8 cellular contexts compared by ENCODE assay signal in the genomic region with DNA sequence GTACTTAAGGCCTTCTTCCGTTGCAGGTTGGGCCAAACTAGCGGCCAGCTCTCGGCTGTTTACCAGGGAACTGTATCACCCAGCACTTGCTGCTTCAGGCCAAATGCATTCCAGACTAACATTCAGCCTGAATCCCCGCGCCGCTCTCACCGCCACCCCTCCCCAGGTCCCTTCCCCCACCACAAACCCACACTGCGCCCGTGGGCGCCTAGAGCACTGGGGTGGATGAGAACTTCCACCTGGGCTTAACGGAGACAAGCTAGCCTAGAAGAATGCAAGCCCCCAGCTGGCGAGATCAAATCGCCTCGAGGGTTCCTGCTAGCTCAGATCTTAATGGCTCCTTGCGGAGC. TPM values are rescaled to one million over a fixed set of nuclear protein-coding genes. Genes with fewer than 3 reads are reported as not detected.
DNase-seq lines count a peak whose midpoint lies in the region; ATAC-seq and TF ChIP-seq lines count a peak whose summit lies in the region.

No MANE protein-coding gene starts in this region.

- in situ Hi-C loops in mammary epithelial cell (cut with MboI; ENCODE audit: low sequenced_read_pairs in 2 of 2) = no loop called here

- H3K27ac Mint-ChIP-seq in stimulated activated naive B cell treated with anti-CD40 and anti-IgM and Interleukin-4, amounts not matched to agents 10 μg/mL and 1 μg/mL and 100 μg/mL, for 72 hours = peak overlapping the region; percentile 95

- H3K27me3 ChIP-seq in MG63 (no peaks in the 10 kb centered on the region), mammary epithelial cell (ENCODE audit: insufficient read depth, low read length) (no peaks in the 10 kb centered on the region), kidney epithelial cell (ENCODE audit: control insufficient read depth, insufficient read depth, low read length) (no peaks in the 10 kb centered on the region)

- H3K9me3 Mint-ChIP-seq in stimulated activated naive B cell treated with anti-CD40 and anti-IgM and Interleukin-4, amounts not matched to agents 10 μg/mL and 1 μg/mL and 100 μg/mL, for 72 hours = no peaks in the 10 kb centered on the region

- H3K9me3 ChIP-seq in MG63 (peaks cover 8% of the 10 kb centered on the region; the same call in 1 of the 2 replicates), mammary epithelial cell (replicated peaks; ENCODE audit: insufficient read depth, low read length) (no peaks in the 10 kb centered on the region)

- H3K4me1 ChIP-seq in mammary epithelial cell (ENCODE audit: insufficient read depth, low read length) = peaks cover 14% of the 10 kb centered on the region

- ATAC-seq in stimulated activated naive B cell treated with anti-CD40 and anti-IgM and Interleukin-4, amounts not matched to agents 10 μg/mL and 1 μg/mL and 100 μg/mL, for 72 hours (replicated peaks) = no peak
- ATAC-seq in HG02763 (IDR thresholded peaks at IDR 0.05; ENCODE audit: unreplicated experiment) = no peak

- H3K36me3 ChIP-seq in MG63 = peaks cover 30% of the 10 kb centered on the region
- H3K36me3 ChIP-seq in mammary epithelial cell (ENCODE audit: insufficient read depth, low read length) = no peaks in the 10 kb centered on the region
- no peaks in the 10 kb centered on the region for H3K36me3 ChIP-seq in kidney epithelial cell (ENCODE audit: control insufficient read depth, insufficient read depth, low read length)

- CTCF ChIA-PET in mammary epithelial cell (lab: Charles Lee; ENCODE audit: low non-redundant PET) = no interaction called here

- peak overlapping the region; percentile 95 for H3K27ac ChIP-seq in mammary epithelial cell (ENCODE audit: insufficient read depth, low read depth, low read length)

- H3K4me3 Mint-ChIP-seq in stimulated activated naive B cell treated with anti-CD40 and anti-IgM and Interleukin-4, amounts not matched to agents 10 μg/mL and 1 μg/mL and 100 μg/mL, for 72 hours = peak overlapping the region; percentile 94 to 97

- peak overlapping the region; percentile 91 for H3K9ac ChIP-seq in mammary epithelial cell (ENCODE audit: insufficient read depth, low read length)

- H3K27me3 Mint-ChIP-seq in stimulated activated naive B cell treated with anti-CD40 and anti-IgM and Interleukin-4, amounts not matched to agents 10 μg/mL and 1 μg/mL and 100 μg/mL, for 72 hours = no peaks in the 10 kb centered on the region

- under 1% methylated on average over 14 of the region's 15 CpGs for WGBS in mammary epithelial cell (ENCODE audit: low coverage, missing lambda C conversion rate)

- TF ChIP-seq CTCF in GM12875 (IDR thresholded peaks at IDR 0.05; ENCODE audit: borderline replicate concordance, insufficient read depth, low read depth, low read length) (no peak), mammary epithelial cell (conservative IDR thresholded peaks at IDR 0.05 in 1 of 2, IDR thresholded peaks at IDR 0.05 in 1 of 2; ENCODE audit: extremely low read depth in 1 of 2, insufficient read depth in 1 of 2, low read depth in 1 of 2, low read length in 2 of 2) (no peak), kidney epithelial cell (IDR thresholded peaks at IDR 0.05; ENCODE audit: insufficient read depth, low read length, poor library complexity, severe bottlenecking) (no peak)

- H3K79me2 ChIP-seq in mammary epithelial cell (ENCODE audit: insufficient read depth, low read length) = peaks cover 48% of the 10 kb centered on the region

- H4K20me1 ChIP-seq in mammary epithelial cell (ENCODE audit: insufficient read depth, low read length) = no peaks in the 10 kb centered on the region

- intact Hi-C loops in mammary epithelial cell (cut with micrococcal nuclease) = loop anchor here (5.0 kb wide), 1 partner anchor 111 kb away; no protein-coding TSS in a partner anchor

- dilution Hi-C loops in mammary epithelial cell (cut with HindIII; ENCODE audit: low sequenced_read_pairs) = no loop called here

- no TSS peak for BruUV-seq in mammary epithelial cell (replicated peaks; lab: Mats Ljungman, UMichigan)

- DNase-seq in MG63 = peak; percentile 47
- no peak for DNase-seq in mammary epithelial cell
- no peak for DNase-seq in kidney epithelial cell (ENCODE audit: low read depth)
- no peak for DNase-seq in stimulated activated naive B cell treated with anti-CD40 and anti-IgM and Interleukin-4, amounts not matched to agents 10 μg/mL and 1 μg/mL and 100 μg/mL, for 72 hours
- DNase-seq in middle frontal gyrus (ENCODE audit: extremely low spot score, low spot score) = no peak
- DNase-seq in NCI-H1694 (lab: John Stamatoyannopoulos, UW) = no peak

- H3K4me1 Mint-ChIP-seq in stimulated activated naive B cell treated with anti-CD40 and anti-IgM and Interleukin-4, amounts not matched to agents 10 μg/mL and 1 μg/mL and 100 μg/mL, for 72 hours = peaks cover 5 to 27% of the 10 kb centered on the region in 2 donors

- peak overlapping the region; percentile 98 for H2AFZ ChIP-seq in mammary epithelial cell (ENCODE audit: low read depth, low read length)

- H3K4me3 ChIP-seq in GM12875 (ENCODE audit: low read depth, low read length) (peak overlapping the region; percentile 84), MG63 (peak overlapping the region; percentile 80), mammary epithelial cell (replicated peaks in 1 of 3; ENCODE audit: insufficient read depth in 1 of 3, low read depth in 2 of 3, low read length in 3 of 3) (peak overlapping the region; percentile 92 to 98 (median 93)), kidney epithelial cell (ENCODE audit: low read depth, low read length) (peak overlapping the region; percentile 71)

- H3K4me2 ChIP-seq in mammary epithelial cell (ENCODE audit: insufficient read depth, low read depth, low read length) = peak overlapping the region; percentile 92

- H3K36me3 Mint-ChIP-seq in stimulated activated naive B cell treated with anti-CD40 and anti-IgM and Interleukin-4, amounts not matched to agents 10 μg/mL and 1 μg/mL and 100 μg/mL, for 72 hours = no peaks in the 10 kb centered on the region

RNA-seq across cellular contexts. Expression of gene TCAF1, which starts 0.6 kb away (rescaled TPM):
- total RNA-seq in MG63 (2014; rRNA removed; shearing (Covaris generic); ENCODE audit: low replicate concordance) = 42.0 and 64.5 TPM in 2 replicates
- total RNA-seq in mammary epithelial cell (10 to 100 TPM; 37.5 to 62.7 TPM), kidney epithelial cell (37.4 and 44.6 TPM in 2 replicates)
- 24.3 TPM for polyA plus RNA-seq in mammary epithelial cell
- 70.9 TPM for polyA minus RNA-seq in mammary epithelial cell

RNA-seq across cellular contexts. Expression of gene OR2F2, which starts 33.7 kb away (rescaled TPM):
- not detected in 2 replicates for total RNA-seq in MG63 (2014; rRNA removed; shearing (Covaris generic); ENCODE audit: low replicate concordance)
- total RNA-seq in mammary epithelial cell (under 1 TPM in 1 of 2 donors, not detected in 1; 0.17 TPM), kidney epithelial cell (not detected in 2 replicates)
- not detected for polyA plus RNA-seq in mammary epithelial cell
- polyA minus RNA-seq in mammary epithelial cell = not detected

RNA-seq across cellular contexts. Expression of gene OR2F1, which starts 53.3 kb away (rescaled TPM):
- total RNA-seq in MG63 (2014; rRNA removed; shearing (Covaris generic); ENCODE audit: low replicate concordance) = 0.49 TPM in 1 of 2 replicates, not detected in the other
- total RNA-seq in mammary epithelial cell = not detected
- polyA plus RNA-seq in mammary epithelial cell = not detected
- polyA minus RNA-seq in mammary epithelial cell = not detected
- 0.13 TPM in 1 of 2 replicates, not detected in the other for total RNA-seq in kidney epithelial cell
